In genomic region chr10:110211455-110211843, GRCh38 we compare ENCODE assay signal across 8 cellular contexts. TPM values are rescaled to one million over a fixed set of nuclear protein-coding genes. Genes with fewer than 3 reads are reported as not detected.
DNase-seq lines count a peak whose midpoint lies in the region; ATAC-seq and TF ChIP-seq lines count a peak whose summit lies in the region.

No MANE protein-coding gene starts in this region.

- H3K4me3 ChIP-seq in gastroesophageal sphincter, result peak overlapping the region; percentile 62 to 97

- H3K27ac ChIP-seq in VCaP (peak overlapping the region; percentile 93), gastroesophageal sphincter (peak overlapping the region; percentile 89 to 99 (median 94))

- H3K27me3 ChIP-seq in gastroesophageal sphincter, result no peaks in the 10 kb centered on the region

- TF ChIP-seq POLR2A in gastroesophageal sphincter (IDR thresholded peaks at IDR 0.05), result peak; percentile 22 to 59

- intact Hi-C loops in sciatic nerve (cut with DNase I), result no loop called here

- H3K9me3 ChIP-seq in gastroesophageal sphincter, result no peaks in the 10 kb centered on the region

- H3K36me3 ChIP-seq in gastroesophageal sphincter, result no peaks in the 10 kb centered on the region

- no peak for TF ChIP-seq CTCF in VCaP (conservative IDR thresholded peaks at IDR 0.05)
- peak in 1 of 4 experiments; percentile 12 for TF ChIP-seq CTCF in gastroesophageal sphincter (IDR thresholded peaks at IDR 0.05)

- ATAC-seq in GM19467 (IDR thresholded peaks at IDR 0.05; ENCODE audit: unreplicated experiment) (peak; percentile 1), gastroesophageal sphincter (peak; percentile 4), sciatic nerve (peak; percentile 5), GM18909 (IDR thresholded peaks at IDR 0.05; ENCODE audit: poor library complexity, unreplicated experiment) (no peak), esophagus mucosa (no peak)

- no peak for DNase-seq in sciatic nerve (ENCODE audit: low spot score)
- DNase-seq in NCI-H1048 (lab: John Stamatoyannopoulos, UW), result no peak
- DNase-seq in stimulated activated CD4-positive, alpha-beta T cell treated with anti-CD3 and anti-CD28 coated beads, Interleukin-4, amount 100 ng/mL, for 24 hours, result no peak

- H3K4me1 ChIP-seq in gastroesophageal sphincter, result peaks cover 11 to 61% (median 34%) of the 10 kb centered on the region in 3 donors

- 13 to 21% methylated on average over 2 to 6 of the region's 12 CpGs for WGBS in gastroesophageal sphincter (ENCODE audit: low coverage in 1 of 2), 2 donors

- TF ChIP-seq EP300 in gastroesophageal sphincter (IDR thresholded peaks at IDR 0.05), result no peak

RNA-seq across cellular contexts. Expression of gene MXI1, which starts 4.0 kb away (rescaled TPM):
- total RNA-seq in gastroesophageal sphincter, result 100 to 1,000 TPM; 103 to 279 (median 218) TPM
- 72.2 TPM for total RNA-seq in sciatic nerve
- 35.8 TPM for total RNA-seq in esophagus mucosa

Comparison
In these comparisons a context has a peak if more than half of its experiments do, and no peak if none do; other contexts are left out.
1. ATAC-seq: peak in GM19467 (single experiment), gastroesophageal sphincter (single experiment) and sciatic nerve (single experiment); none in GM18909 (single experiment) and esophagus mucosa (single experiment).